Comparison of ENCODE assay signal across 1 cellular context in the genomic region with DNA sequence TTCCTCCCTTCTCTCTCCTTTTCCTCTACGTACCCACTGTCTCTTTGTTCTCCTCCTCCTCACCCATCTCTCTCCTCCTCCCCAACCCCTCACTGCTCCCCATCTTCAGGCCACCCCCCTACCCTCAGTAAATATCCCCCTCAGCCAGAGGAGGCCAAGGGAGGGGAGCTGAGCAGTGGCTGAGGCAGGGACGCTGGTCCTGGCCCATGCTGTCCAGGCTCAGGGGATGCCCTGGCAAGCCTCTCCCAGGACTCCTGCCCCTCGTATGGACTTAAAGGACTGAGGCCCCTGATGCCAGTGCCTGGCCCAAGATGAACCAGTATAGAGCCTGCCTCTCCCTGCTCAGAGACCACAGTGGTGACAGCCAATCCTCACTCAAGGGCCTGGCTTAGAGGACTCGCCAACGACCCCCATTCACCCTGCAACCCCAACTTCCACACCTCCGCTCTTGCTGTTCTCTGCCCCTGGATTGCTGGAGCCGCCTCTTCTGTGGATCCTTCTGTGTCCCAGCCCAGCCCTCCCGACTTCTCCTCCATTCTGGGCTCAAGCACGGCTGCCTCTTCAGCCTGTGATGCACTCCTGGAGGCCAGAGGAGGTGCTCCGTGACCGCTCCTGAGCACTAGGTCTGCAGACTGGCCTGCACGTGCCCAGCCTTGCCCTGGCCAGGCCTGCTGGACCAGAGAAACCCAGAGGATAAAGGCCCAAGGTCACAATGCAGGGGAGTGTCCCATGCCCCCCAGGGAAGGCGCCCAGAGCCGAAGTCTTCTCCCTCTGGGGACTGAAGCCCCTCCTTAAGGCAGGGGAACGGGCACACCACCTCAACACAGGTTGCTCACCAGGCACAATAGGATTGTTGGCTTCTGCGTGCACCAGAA.
TF ChIP-seq lines count a peak whose summit lies in the region.

No MANE protein-coding gene starts in this region.

TF ChIP-seq in H1, 55 proteins besides CTCF, POLR2A, EP300 and RAD21:
- TF ChIP-seq BCL11A (IDR thresholded peaks at IDR 0.05; ENCODE audit: low read depth in 2 of 2, low read length in 2 of 2) (no peak), JUN (IDR thresholded peaks at IDR 0.05; ENCODE audit: low read depth, low read length) (no peak), SP1 (IDR thresholded peaks at IDR 0.05; ENCODE audit: low read depth, low read length) (no peak), SP4 (IDR thresholded peaks at IDR 0.05; ENCODE audit: low read length) (no peak), RXRA (IDR thresholded peaks at IDR 0.05; ENCODE audit: insufficient read depth, low read depth, low read length) (no peak), MAFK (IDR thresholded peaks at IDR 0.05; ENCODE audit: low read depth, low read length) (no peak), SIX5 (IDR thresholded peaks at IDR 0.05; ENCODE audit: low read depth, low read length) (no peak), CEBPB (IDR thresholded peaks at IDR 0.05; ENCODE audit: low read depth, low read length) (no peak), CBX5 (IDR thresholded peaks at IDR 0.05; ENCODE audit: low read depth, low read length) (no peak), JUND (IDR thresholded peaks at IDR 0.05; ENCODE audit: low read length) (no peak), CBX8 (IDR thresholded peaks at IDR 0.05; ENCODE audit: borderline replicate concordance, low read depth, low read length) (no peak), HDAC2 (IDR thresholded peaks at IDR 0.05; ENCODE audit: borderline replicate concordance in 1 of 2, low read depth in 2 of 2, low read length in 2 of 2) (no peak), SRF (IDR thresholded peaks at IDR 0.05; ENCODE audit: low read depth, low read length) (no peak), SAP30 (IDR thresholded peaks at IDR 0.05; ENCODE audit: insufficient read depth, insufficient replicate concordance, low read length) (no peak)
- TF ChIP-seq, protein P1, sequence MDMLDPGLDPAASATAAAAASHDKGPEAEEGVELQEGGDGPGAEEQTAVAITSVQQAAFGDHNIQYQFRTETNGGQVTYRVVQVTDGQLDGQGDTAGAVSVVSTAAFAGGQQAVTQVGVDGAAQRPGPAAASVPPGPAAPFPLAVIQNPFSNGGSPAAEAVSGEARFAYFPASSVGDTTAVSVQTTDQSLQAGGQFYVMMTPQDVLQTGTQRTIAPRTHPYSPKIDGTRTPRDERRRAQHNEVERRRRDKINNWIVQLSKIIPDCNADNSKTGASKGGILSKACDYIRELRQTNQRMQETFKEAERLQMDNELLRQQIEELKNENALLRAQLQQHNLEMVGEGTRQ (IDR thresholded peaks at IDR 0.05; ENCODE audit: low read length) = no peak
